ENCODE assay signal across 8 cellular contexts in the genomic region with DNA sequence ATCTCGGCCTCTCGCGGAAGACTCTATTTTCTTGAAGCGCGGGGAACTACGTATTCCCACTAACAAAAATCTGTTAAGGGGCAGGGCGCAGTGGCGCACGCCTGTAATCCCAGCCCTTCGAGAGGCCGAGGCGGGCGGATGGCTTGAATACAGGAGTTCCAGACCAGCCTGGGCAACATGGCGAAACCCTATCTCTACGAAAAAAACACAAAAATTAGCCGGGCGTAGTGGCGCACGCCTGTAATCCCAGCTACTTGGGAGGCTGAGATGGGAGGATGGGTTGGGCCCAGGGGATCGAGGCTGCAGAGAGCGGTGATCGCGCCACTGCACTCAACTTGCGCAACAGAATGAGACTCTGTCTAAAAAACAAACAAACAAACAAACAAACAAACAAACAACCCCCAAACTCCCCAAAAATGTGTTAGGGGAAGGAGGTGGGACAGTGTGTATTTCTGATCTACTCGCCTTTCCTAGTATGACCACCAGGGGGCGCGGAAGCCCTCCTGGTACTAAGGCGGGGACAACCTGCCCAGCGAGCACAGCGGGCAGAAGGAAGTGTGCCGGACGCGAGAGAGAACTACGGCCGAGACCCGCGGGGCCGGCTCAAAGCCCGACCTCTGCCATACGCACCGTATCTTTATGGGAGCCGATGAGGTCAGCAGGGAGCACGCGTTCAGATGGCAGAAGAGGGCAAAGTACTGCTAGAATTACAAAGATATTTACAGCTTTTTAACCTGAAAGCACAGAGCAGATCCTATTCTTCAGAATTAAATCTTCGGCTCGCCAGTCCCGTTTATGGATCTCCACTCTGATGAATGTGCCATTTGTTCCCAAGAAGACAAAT. TPM values are rescaled to one million over a fixed set of nuclear protein-coding genes. Genes with fewer than 3 reads are reported as not detected.
DNase-seq lines count a peak whose midpoint lies in the region; TF ChIP-seq lines count a peak whose summit lies in the region.

No MANE protein-coding gene starts in this region.

- H3K36me3 Mint-ChIP-seq in Caco-2 (ENCODE audit: insufficient read depth, unreplicated experiment) = peaks cover 39% of the 10 kb centered on the region

- H3K4me3 ChIP-seq in Caco-2 (ENCODE audit: low read depth, low read length) = peak overlapping the region; percentile 96
- peak overlapping the region; percentile 94 for H3K4me3 ChIP-seq in OCI-LY3 (ENCODE audit: low read length)
- H3K4me3 ChIP-seq in esophagus (ENCODE audit: low read depth in 1 of 2, low read length in 2 of 2) = peak overlapping the region; percentile 78 to 82
- H3K4me3 ChIP-seq in muscle layer of duodenum (ENCODE audit: low read depth in 1 of 2, low read length in 2 of 2) = peak overlapping the region; percentile 87 to 97

- WGBS in esophagus, 2 donors = 32% methylated on average over 47 of the region's 47 CpGs

- TF ChIP-seq CTCF in Caco-2 (IDR thresholded peaks at IDR 0.05; ENCODE audit: insufficient read depth in 1 of 2, low read depth in 1 of 2, low read length in 1 of 2, severe bottlenecking in 1 of 2, unreplicated experiment in 1 of 2) (peak; percentile 93 to 94), GM20000 (IDR thresholded peaks at IDR 0.05; ENCODE audit: extremely low read depth, missing control alignments) (peak; percentile 59), OCI-LY3 (IDR thresholded peaks at IDR 0.05; ENCODE audit: low read depth, low read length) (peak; percentile 92)

- peak overlapping the region; percentile 73 for H3K9ac ChIP-seq in OCI-LY3 (ENCODE audit: low read length)

- BruUV-seq in Caco-2 (replicated peaks; lab: Mats Ljungman, UMichigan) = no TSS peak

- DNase-seq in Caco-2 = peak; percentile 86 to 90
- DNase-seq in GM20000 (ENCODE audit: low spot score) = peak; percentile 92
- peak; percentile 94 for DNase-seq in HT-29 (ENCODE audit: low spot score)
- peak; percentile 72 for DNase-seq in activated T-cell treated with anti-CD3 and anti-CD28 coated beads for 48 hours (ENCODE audit: low read depth)
- peak; percentile 71 for DNase-seq in stimulated activated CD8-positive, alpha-beta memory T cell treated with anti-CD3 and anti-CD28 coated beads, Interleukin-7, amount 100 ng/mL, for 24 hours (ENCODE audit: low read depth)

- intact Hi-C loops in Caco-2 (cut with micrococcal nuclease; ENCODE audit: unreplicated experiment) = loop anchor here (1.0 to 10.0 kb wide), 6 partner anchors 22 to 579 kb away; partner anchors contain the start of gene DTX4

- H3K9me3 ChIP-seq in Caco-2 (no peaks in the 10 kb centered on the region), OCI-LY3 (ENCODE audit: insufficient read depth, low read length) (no peaks in the 10 kb centered on the region), esophagus (ENCODE audit: control insufficient read depth in 2 of 2, insufficient read depth in 1 of 2, low read depth in 1 of 2, low read length in 1 of 2) (no peaks in the 10 kb centered on the region), muscle layer of duodenum (ENCODE audit: control insufficient read depth in 1 of 2, low read length in 2 of 2) (no peaks in the 10 kb centered on the region)

- POLR2A ChIA-PET in Caco-2 (lab: Charles Lee) = interaction anchor here (0.9 to 4.0 kb wide), 2 partner anchors 23 to 85 kb away, joined by 3 to 18 read pairs; partner anchors contain the start of gene PATL1

- no peaks in the 10 kb centered on the region for H3K27me3 Mint-ChIP-seq in Caco-2 (ENCODE audit: insufficient read depth, unreplicated experiment)

- H3K4me1 ChIP-seq in Caco-2 (peaks cover 29% of the 10 kb centered on the region), OCI-LY3 (ENCODE audit: low read length) (peaks cover 22% of the 10 kb centered on the region), esophagus (ENCODE audit: control insufficient read depth in 2 of 2, insufficient read depth in 2 of 2, low read length in 1 of 2) (peaks cover 2% of the 10 kb centered on the region in 2 donors), muscle layer of duodenum (ENCODE audit: control insufficient read depth in 1 of 2, insufficient read depth in 2 of 2, low read length in 2 of 2) (peaks cover 0 to 4% of the 10 kb centered on the region in 2 donors)

- peak overlapping the region; percentile 53 for H3K27ac Mint-ChIP-seq in Caco-2 (ENCODE audit: unreplicated experiment)

- H2AFZ ChIP-seq in OCI-LY3 (ENCODE audit: low read depth, low read length) = peak overlapping the region; percentile 100

- H3K4me3 Mint-ChIP-seq in Caco-2 (ENCODE audit: unreplicated experiment) = peak overlapping the region; percentile 83

- H3K9me3 Mint-ChIP-seq in Caco-2 (ENCODE audit: unreplicated experiment) = no peaks in the 10 kb centered on the region

- no peaks in the 10 kb centered on the region; the same call in 1 of the 2 replicates for H4K20me1 ChIP-seq in OCI-LY3 (ENCODE audit: insufficient read depth, low read length)

- CTCF ChIA-PET in Caco-2 (lab: Charles Lee) = interaction anchor here (0.6 to 1.9 kb wide), 3 partner anchors 23 to 57 kb away, joined by 4 to 5 read pairs (median 5); partner anchors contain the start of gene MRPL16

- H3K27me3 ChIP-seq in Caco-2 (replicated peaks; ENCODE audit: control insufficient read depth, insufficient read depth, low read length) = no peaks in the 10 kb centered on the region
- no peaks in the 10 kb centered on the region for H3K27me3 ChIP-seq in OCI-LY3 (ENCODE audit: low read depth, low read length)
- no peaks in the 10 kb centered on the region for H3K27me3 ChIP-seq in esophagus (ENCODE audit: control insufficient read depth in 1 of 2, insufficient read depth in 2 of 2, low read length in 2 of 2)
- no peaks in the 10 kb centered on the region for H3K27me3 ChIP-seq in muscle layer of duodenum (ENCODE audit: low read depth, low read length)

- H3K27ac ChIP-seq in OCI-LY3 (ENCODE audit: low read length) (no peak overlapping the region), esophagus (ENCODE audit: low read depth in 2 of 2, low read length in 1 of 2) (peak overlapping the region; percentile 41 to 56), muscle layer of duodenum (ENCODE audit: low read length) (peak overlapping the region; percentile 57)

- peak overlapping the region; percentile 98 for H3K4me2 ChIP-seq in OCI-LY3 (ENCODE audit: low read length)

- H3K36me3 ChIP-seq in Caco-2 (ENCODE audit: control insufficient read depth, insufficient read depth, low read length) (peaks cover 1% of the 10 kb centered on the region; the same call in 1 of the 2 replicates), OCI-LY3 (replicated peaks; ENCODE audit: low read depth, low read length) (no peaks in the 10 kb centered on the region), esophagus (ENCODE audit: control insufficient read depth in 2 of 2, insufficient read depth in 2 of 2, low read length in 1 of 2) (no peaks in the 10 kb centered on the region), muscle layer of duodenum (ENCODE audit: control insufficient read depth in 1 of 2, insufficient read depth in 2 of 2, low read length in 2 of 2) (no peaks in the 10 kb centered on the region)

- no peaks in the 10 kb centered on the region for H3K79me2 ChIP-seq in OCI-LY3 (ENCODE audit: low read length)

- peaks cover 19% of the 10 kb centered on the region for H3K4me1 Mint-ChIP-seq in Caco-2 (ENCODE audit: low read depth, unreplicated experiment)

RNA-seq across cellular contexts. Expression of gene STX3, which starts 1.3 kb away (rescaled TPM):
- total RNA-seq in Caco-2 (2022) = 178 and 181 TPM in 2 replicates
- 80.6 and 86.5 TPM in 2 replicates for total RNA-seq in HT-29 (2014; rRNA removed; shearing (Covaris generic))
- polyA plus RNA-seq in esophagus = 10 to 100 TPM in 1 of 2 donors, 1 to 10 TPM in 1; 8.9 to 10.6 TPM

RNA-seq across cellular contexts. Expression of gene OR10V1, which starts 40.2 kb away (rescaled TPM):
- total RNA-seq in Caco-2 (2022) = not detected in 2 replicates
- not detected in 2 replicates for total RNA-seq in HT-29 (2014; rRNA removed; shearing (Covaris generic))
- polyA plus RNA-seq in esophagus = not detected

RNA-seq across cellular contexts. Expression of gene MRPL16, which starts 56.7 kb away (rescaled TPM):
- total RNA-seq in Caco-2 (2022) = 61.6 and 66.0 TPM in 2 replicates
- 94.0 and 100 TPM in 2 replicates for total RNA-seq in HT-29 (2014; rRNA removed; shearing (Covaris generic))
- 10 to 100 TPM; 44.8 to 58.1 TPM for polyA plus RNA-seq in esophagus
